21 cellular contexts compared by ENCODE assay signal in genomic region chr20:57843941-57844625, GRCh38.
"Had no signal": no experiment of that assay in that cellular context is flagged by ENCODE, and none has a peak within 500 bp of the region (broad histone marks: within the 10 kb centered on the region; RNA-seq: fewer than 3 reads in every experiment).

No MANE protein-coding gene starts in this region.

- ATAC-seq: body of pancreas, gastrocnemius medialis, left cardiac atrium, WTC11 had no signal

- H3K36me3 ChIP-seq: esophagus squamous epithelium, gastrocnemius medialis, spleen, tibial nerve had no signal

- H3K27me3 Mint-ChIP-seq: activated naive CD4-positive, alpha-beta T cell treated with anti-CD3 and anti-CD28 coated beads, Interleukin-2, amount 50 U/mL, for 24 hours; dendritic cell treated with granulocyte-macrophage colony-stimulating factor and Interleukin-4, amounts not matched to agents 40 ng/mL and 50 ng/mL, for 4 days; stimulated activated naive CD8-positive, alpha-beta T cell treated with anti-CD3 and anti-CD28 coated beads, Interleukin-15, amount 100 ng/mL, for 72 hours had no signal

- H3K4me3 ChIP-seq: body of pancreas, esophagus squamous epithelium, gastrocnemius medialis, spleen, tibial nerve had no signal

- DNase-seq: activated gamma-delta T cell; anterior cingulate cortex; body of pancreas; caudate nucleus; effector memory CD4-positive, alpha-beta T cell; esophagus squamous epithelium; gastrocnemius medialis; left cardiac atrium; nucleus accumbens; spleen; stimulated activated CD4-positive, alpha-beta T cell treated with anti-CD3 and anti-CD28 coated beads, Interleukin-4, amount 100 ng/mL, for 1 hour; stimulated activated naive CD8-positive, alpha-beta T cell treated with anti-CD3 and anti-CD28 coated beads, Interleukin-15, amount 100 ng/mL, for 72 hours; T1000 had no signal

- H3K27ac ChIP-seq: body of pancreas, esophagus squamous epithelium, gastrocnemius medialis, spleen, tibial nerve had no signal

- FAIRE-seq: islet of Langerhans, urothelium cell line had no signal

- H3K9me3 ChIP-seq: body of pancreas, esophagus squamous epithelium, gastrocnemius medialis, spleen had no signal

- H3K4me1 ChIP-seq: body of pancreas, esophagus squamous epithelium, gastrocnemius medialis, spleen, tibial nerve had no signal

- H3K36me3 Mint-ChIP-seq: activated naive CD4-positive, alpha-beta T cell treated with anti-CD3 and anti-CD28 coated beads, Interleukin-2, amount 50 U/mL, for 24 hours; memory B cell; WTC11 had no signal

- H3K4me3 Mint-ChIP-seq: activated naive CD4-positive, alpha-beta T cell treated with anti-CD3 and anti-CD28 coated beads, Interleukin-2, amount 50 U/mL, for 24 hours; dendritic cell treated with granulocyte-macrophage colony-stimulating factor and Interleukin-4, amounts not matched to agents 40 ng/mL and 50 ng/mL, for 4 days; memory B cell; stimulated activated naive CD8-positive, alpha-beta T cell treated with anti-CD3 and anti-CD28 coated beads, Interleukin-15, amount 100 ng/mL, for 72 hours; T-helper 1 cell treated with Interleukin-12 subunit alpha and Interleukin-12 subunit beta and Interleukin-4 antibody, amounts not matched to agents 30 μg/mL and 1 μg/mL, for 36 hours; WTC11 had no signal

- H3K27ac Mint-ChIP-seq: activated naive CD4-positive, alpha-beta T cell treated with anti-CD3 and anti-CD28 coated beads, Interleukin-2, amount 50 U/mL, for 24 hours; dendritic cell treated with granulocyte-macrophage colony-stimulating factor and Interleukin-4, amounts not matched to agents 40 ng/mL and 50 ng/mL, for 4 days; memory B cell; T-helper 1 cell treated with Interleukin-12 subunit alpha and Interleukin-12 subunit beta and Interleukin-4 antibody, amounts not matched to agents 30 μg/mL and 1 μg/mL, for 36 hours; WTC11 had no signal

- H3K9me3 Mint-ChIP-seq: activated naive CD4-positive, alpha-beta T cell treated with anti-CD3 and anti-CD28 coated beads, Interleukin-2, amount 50 U/mL, for 24 hours; dendritic cell treated with granulocyte-macrophage colony-stimulating factor and Interleukin-4, amounts not matched to agents 40 ng/mL and 50 ng/mL, for 4 days; stimulated activated naive CD8-positive, alpha-beta T cell treated with anti-CD3 and anti-CD28 coated beads, Interleukin-15, amount 100 ng/mL, for 72 hours; T-helper 1 cell treated with Interleukin-12 subunit alpha and Interleukin-12 subunit beta and Interleukin-4 antibody, amounts not matched to agents 30 μg/mL and 1 μg/mL, for 36 hours; WTC11 had no signal

- H3K4me1 Mint-ChIP-seq: activated naive CD4-positive, alpha-beta T cell treated with anti-CD3 and anti-CD28 coated beads, Interleukin-2, amount 50 U/mL, for 24 hours; stimulated activated naive CD8-positive, alpha-beta T cell treated with anti-CD3 and anti-CD28 coated beads, Interleukin-15, amount 100 ng/mL, for 72 hours; WTC11 had no signal

- H3K27me3 ChIP-seq: body of pancreas, esophagus squamous epithelium, gastrocnemius medialis, spleen, tibial nerve had no signal
